In the genomic region with DNA sequence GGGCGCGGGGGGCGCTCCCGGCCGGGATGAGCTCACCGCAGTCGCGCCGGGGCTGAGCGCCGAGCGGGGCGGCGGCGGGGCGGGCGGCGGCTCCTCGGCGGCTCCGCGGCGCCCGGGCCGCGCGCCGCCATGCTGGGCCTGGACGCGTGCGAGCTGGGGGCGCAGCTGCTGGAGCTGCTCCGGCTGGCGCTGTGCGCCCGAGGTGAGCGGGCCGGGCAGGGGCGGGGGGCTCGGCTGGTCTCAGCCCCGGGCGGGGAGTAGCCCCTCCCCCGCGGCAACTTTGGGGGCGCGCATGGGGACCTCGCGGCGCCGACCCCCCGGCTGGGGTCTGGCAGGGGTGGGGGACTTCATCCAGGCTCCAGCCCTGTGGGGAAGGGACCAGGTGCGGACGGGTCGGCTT, we compare ENCODE assay signal across 11 cellular contexts. TPM values are rescaled to one million over a fixed set of nuclear protein-coding genes. Genes with fewer than 3 reads are reported as not detected.
DNase-seq lines count a peak whose midpoint lies in the region; ATAC-seq and TF ChIP-seq lines count a peak whose summit lies in the region.
"Had no signal": no experiment of that assay in that cellular context is flagged by ENCODE, and none has a peak within 500 bp of the region (broad histone marks: within the 10 kb centered on the region; RNA-seq: fewer than 3 reads in every experiment).

Gene ARHGDIG (plus strand): TSS at position 40 of the 400 bp plus-strand sequence. CDS start 90 bp downstream, at position 130.

- H4K8ac ChIP-seq in H9 (replicated peaks; ENCODE audit: insufficient read length, low read depth, low read length) = no peak within 1 kb of the TSS

- H4K5ac ChIP-seq in H9 (ENCODE audit: insufficient read length, low read depth, low read length) = no peak within 1 kb of the TSS

- no peaks in the 10 kb centered on the region; a peak in 1 of 7 replicates for H3K36me3 Mint-ChIP-seq in H9 (ENCODE audit: insufficient read depth in 1 of 3, low read depth in 3 of 3)

- H2BK15ac ChIP-seq in H9 (ENCODE audit: low read depth, low read length) = no peak within 1 kb of the TSS; the same call in 1 of the 2 replicates

- H3K27me3 ChIP-seq in H9 (ENCODE audit: insufficient read depth, low read length) (peaks cover 3% of the 10 kb centered on the region; the same call in 1 of the 2 replicates), right atrium auricular region (no peaks in the 10 kb centered on the region), sigmoid colon (peaks cover 8 to 29% (median 29%) of the 10 kb centered on the region in 3 donors)

- H4K91ac ChIP-seq in H9 (ENCODE audit: insufficient read length, low read depth, low read length) = no peak within 1 kb of the TSS

- H3K4me1 ChIP-seq in H9 (ENCODE audit: insufficient read depth, low read length) = no peaks in the 10 kb centered on the region
- peaks cover 0 to 24% of the 10 kb centered on the region in 2 donors for H3K4me1 ChIP-seq in right atrium auricular region
- peaks cover 0 to 21% (median 17%) of the 10 kb centered on the region in 4 donors for H3K4me1 ChIP-seq in sigmoid colon

- H2BK20ac ChIP-seq in H9 (ENCODE audit: low read depth, low read length, poor library complexity, severe bottlenecking) = no peak within 1 kb of the TSS

- no peak within 1 kb of the TSS for H2AK5ac ChIP-seq in H9 (ENCODE audit: insufficient read length, low read length)

- no CpG with 5 or more reads among the region's 54 CpGs for WGBS in H9 (ENCODE audit: extremely low coverage, insufficient read length, low lambda C conversion rate)
- 1 to 2% methylated on average over 54 of the region's 54 CpGs for WGBS in sigmoid colon, 2 donors

- no peak within 1 kb of the TSS for H3K18ac ChIP-seq in H9 (ENCODE audit: insufficient read length, low read depth, low read length)

- H2AFZ ChIP-seq in H9 (ENCODE audit: low read length) = no peak within 1 kb of the TSS

- no peak within 1 kb of the TSS for H3K27ac Mint-ChIP-seq in H9

- no peaks in the 10 kb centered on the region for H3K4me1 Mint-ChIP-seq in H9

- DNase-seq in H9 = no peak
- no peak for DNase-seq in right atrium auricular region (ENCODE audit: low spot score)
- no peak for DNase-seq in sigmoid colon
- DNase-seq in EL = no peak
- DNase-seq in G401 (ENCODE audit: low spot score) = no peak
- DNase-seq in posterior cingulate gyrus = no peak
- DNase-seq: SHP77 had no signal

- intact Hi-C loops in sigmoid colon (cut with DNase I) = no loop called here
- intact Hi-C loops in posterior cingulate gyrus (cut with DNase I) = no loop called here

- in situ Hi-C loops in G401 (cut with HindIII; ENCODE audit: low sequenced_read_pairs) = no loop called here

- no peaks in the 10 kb centered on the region for H4K20me1 ChIP-seq in H9 (ENCODE audit: control insufficient read depth, insufficient read depth, insufficient read length)

- no peaks in the 10 kb centered on the region for H3K9me3 ChIP-seq in H9 (ENCODE audit: control insufficient read depth, low read depth, low read length)
- H3K9me3 ChIP-seq in right atrium auricular region = no peaks in the 10 kb centered on the region
- no peaks in the 10 kb centered on the region for H3K9me3 ChIP-seq in sigmoid colon

- no peak within 1 kb of the TSS for H3T11ph ChIP-seq in H9 (ENCODE audit: low read length)

- no peak within 1 kb of the TSS for H2BK12ac ChIP-seq in H9 (ENCODE audit: insufficient read length, low read depth, low read length)

- H3K4ac ChIP-seq in H9 (ENCODE audit: low read depth, low read length) = no peak within 1 kb of the TSS

- peaks cover 51% of the 10 kb centered on the region for H3K27me3 Mint-ChIP-seq in H9 (ENCODE audit: low read depth)

- no peaks in the 10 kb centered on the region for H3K79me2 ChIP-seq in H9 (ENCODE audit: insufficient read depth, low read length)

- H3K79me1 ChIP-seq in H9 (ENCODE audit: insufficient read depth, low read depth, low read length, poor library complexity, severe bottlenecking) = no peaks in the 10 kb centered on the region

- ATAC-seq in SK-N-SH treated with all-trans-retinoic acid at 6 μM for 48 hours = 0 out of 3 replicates have a peak, but pooled peaks have one; percentile 8

- no peak within 1 kb of the TSS for H2BK120ac ChIP-seq in H9 (ENCODE audit: low read depth, low read length, poor library complexity, severe bottlenecking)

- TF ChIP-seq EP300 in sigmoid colon (IDR thresholded peaks at IDR 0.05) = no peak

- H3K9ac ChIP-seq in H9 (ENCODE audit: extremely low read depth, insufficient read length, low read length) = no peak within 1 kb of the TSS

- no peak within 1 kb of the TSS; the same call in 1 of the 2 replicates for H3K14ac ChIP-seq in H9 (ENCODE audit: insufficient read depth, low read length)

- H3K23me2 ChIP-seq in H9 (ENCODE audit: insufficient read length, low read depth, low read length, poor library complexity, severe bottlenecking) = peaks cover 3% of the 10 kb centered on the region

- H3K4me3 Mint-ChIP-seq in H9 = peak within 1 kb of the TSS; percentile 58 to 78

- H3K27ac ChIP-seq in H9 (ENCODE audit: insufficient read length, low read depth, low read length) (no peak within 1 kb of the TSS), right atrium auricular region (no peak within 1 kb of the TSS), sigmoid colon (no peak within 1 kb of the TSS)

- TF ChIP-seq CTCF in H9 (conservative IDR thresholded peaks at IDR 0.05) (no peak), right atrium auricular region (IDR thresholded peaks at IDR 0.05) (no peak), sigmoid colon (IDR thresholded peaks at IDR 0.05) (no peak)

- H2BK5ac ChIP-seq in H9 (ENCODE audit: insufficient read length, low read length) = no peak within 1 kb of the TSS

- no peak within 1 kb of the TSS for H3K56ac ChIP-seq in H9 (ENCODE audit: insufficient read length, low read depth, low read length)

- H3K4me3 ChIP-seq in right atrium auricular region = peak within 1 kb of the TSS; percentile 33 to 49
- peak within 1 kb of the TSS in 3 of 4 donors; percentile 30 to 47 (median 40) for H3K4me3 ChIP-seq in sigmoid colon

- TF ChIP-seq POLR2A in sigmoid colon (IDR thresholded peaks at IDR 0.05) = no peak

- H3K9me3 Mint-ChIP-seq in H9 = peaks cover 0 to 4% of the 10 kb centered on the region in 2 experiments; a peak in 1 of 5 replicates

- H3K4me2 ChIP-seq in H9 (ENCODE audit: insufficient read depth, insufficient read length, low read length) = no peak within 1 kb of the TSS

- H3K36me3 ChIP-seq in right atrium auricular region (no peaks in the 10 kb centered on the region), sigmoid colon (no peaks in the 10 kb centered on the region)

- H3K23ac ChIP-seq in H9 (ENCODE audit: insufficient read length, low read depth, low read length) = no peak within 1 kb of the TSS

TF ChIP-seq in SK-N-SH treated with all-trans-retinoic acid at 6 μM for 48 hours, 23 proteins besides CTCF, POLR2A, EP300 and RAD21 (continues in another document):
- TF ChIP-seq RARB (CRISPR knock-in tag; IDR thresholded peaks at IDR 0.05) = no peak
- TF ChIP-seq TCF4 (CRISPR knock-in tag; IDR thresholded peaks at IDR 0.05; ENCODE audit: borderline replicate concordance) = no peak
- TF ChIP-seq ZFP30 (CRISPR knock-in tag; IDR thresholded peaks at IDR 0.05) = no peak
- TF ChIP-seq ZNF70 (CRISPR knock-in tag; IDR thresholded peaks at IDR 0.05) = no peak
- no peak for TF ChIP-seq ARNTL (CRISPR knock-in tag; IDR thresholded peaks at IDR 0.05; ENCODE audit: borderline replicate concordance, low read depth)
- TF ChIP-seq, protein P1, sequence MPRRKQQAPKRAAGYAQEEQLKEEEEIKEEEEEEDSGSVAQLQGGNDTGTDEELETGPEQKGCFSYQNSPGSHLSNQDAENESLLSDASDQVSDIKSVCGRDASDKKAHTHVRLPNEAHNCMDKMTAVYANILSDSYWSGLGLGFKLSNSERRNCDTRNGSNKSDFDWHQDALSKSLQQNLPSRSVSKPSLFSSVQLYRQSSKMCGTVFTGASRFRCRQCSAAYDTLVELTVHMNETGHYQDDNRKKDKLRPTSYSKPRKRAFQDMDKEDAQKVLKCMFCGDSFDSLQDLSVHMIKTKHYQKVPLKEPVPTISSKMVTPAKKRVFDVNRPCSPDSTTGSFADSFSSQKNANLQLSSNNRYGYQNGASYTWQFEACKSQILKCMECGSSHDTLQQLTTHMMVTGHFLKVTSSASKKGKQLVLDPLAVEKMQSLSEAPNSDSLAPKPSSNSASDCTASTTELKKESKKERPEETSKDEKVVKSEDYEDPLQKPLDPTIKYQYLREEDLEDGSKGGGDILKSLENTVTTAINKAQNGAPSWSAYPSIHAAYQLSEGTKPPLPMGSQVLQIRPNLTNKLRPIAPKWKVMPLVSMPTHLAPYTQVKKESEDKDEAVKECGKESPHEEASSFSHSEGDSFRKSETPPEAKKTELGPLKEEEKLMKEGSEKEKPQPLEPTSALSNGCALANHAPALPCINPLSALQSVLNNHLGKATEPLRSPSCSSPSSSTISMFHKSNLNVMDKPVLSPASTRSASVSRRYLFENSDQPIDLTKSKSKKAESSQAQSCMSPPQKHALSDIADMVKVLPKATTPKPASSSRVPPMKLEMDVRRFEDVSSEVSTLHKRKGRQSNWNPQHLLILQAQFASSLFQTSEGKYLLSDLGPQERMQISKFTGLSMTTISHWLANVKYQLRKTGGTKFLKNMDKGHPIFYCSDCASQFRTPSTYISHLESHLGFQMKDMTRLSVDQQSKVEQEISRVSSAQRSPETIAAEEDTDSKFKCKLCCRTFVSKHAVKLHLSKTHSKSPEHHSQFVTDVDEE (CRISPR knock-in tag; IDR thresholded peaks at IDR 0.05) = no peak
- TF ChIP-seq SNAI2 (CRISPR knock-in tag; IDR thresholded peaks at IDR 0.05) = no peak
- no peak for TF ChIP-seq GLIS3 (CRISPR knock-in tag; IDR thresholded peaks at IDR 0.05)
- TF ChIP-seq CSDC2 (CRISPR knock-in tag; IDR thresholded peaks at IDR 0.05) = no peak
- no peak for TF ChIP-seq ZNF8 (CRISPR knock-in tag; IDR thresholded peaks at IDR 0.05)
- no peak for TF ChIP-seq ZC3H10 (CRISPR knock-in tag; IDR thresholded peaks at IDR 0.05)
- TF ChIP-seq ESRRG (CRISPR knock-in tag; IDR thresholded peaks at IDR 0.05) = no peak
- TF ChIP-seq ZFP3 (CRISPR knock-in tag; IDR thresholded peaks at IDR 0.05) = no peak

RNA-seq across cellular contexts. Expression of gene ARHGDIG, which starts in this region (rescaled TPM):
- total RNA-seq in H9 (2021) = 4.2 and 5.9 TPM in 2 replicates
- 1 to 10 TPM; 5.9 to 6.8 TPM for total RNA-seq in right atrium auricular region
- 1 to 10 TPM; 3.5 to 5.7 (median 5.0) TPM for total RNA-seq in sigmoid colon
- 1 to 10 TPM in 2 of 3 donors, not detected in 1; 1.6 to 5.2 TPM for polyA plus RNA-seq in sigmoid colon
- total RNA-seq in G401 (2014; rRNA removed; shearing (Covaris generic)) = 2.6 and 12.2 TPM in 2 replicates
- total RNA-seq: dermis microvascular lymphatic vessel endothelial cell, H4, mononuclear cell had no signal
